ENCODE assay signal across 21 cellular contexts in the genomic region with DNA sequence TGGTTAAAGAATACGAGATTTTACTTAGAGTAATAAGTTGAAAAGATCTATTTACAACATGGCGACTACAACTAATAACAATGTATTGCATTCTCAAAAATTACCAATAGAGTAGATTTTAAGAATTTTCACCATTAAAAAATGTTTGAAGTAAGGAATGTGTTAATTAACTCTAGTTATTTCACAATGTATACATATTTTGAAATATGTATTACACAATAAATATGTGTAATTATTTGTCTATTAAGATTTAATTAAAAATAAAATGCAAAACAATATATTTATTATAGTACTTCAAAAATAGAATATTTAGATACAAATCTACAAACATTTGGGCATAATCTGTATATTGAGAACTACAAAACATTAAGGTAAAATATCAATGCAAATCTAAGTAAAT.
"Had no signal": no experiment of that assay in that cellular context is flagged by ENCODE, and none has a peak within 500 bp of the region (broad histone marks: within the 10 kb centered on the region; RNA-seq: fewer than 3 reads in every experiment).

No MANE protein-coding gene starts in this region.

- DNase-seq: Karpas-422, KG1, MG63, NCI-H1092, NCI-H1105 treated with DMSO at 0.1 percent for 48 hours, NCI-H1417 treated with DMSO at 0.1 percent for 48 hours, NCI-H146, NCI-H1694 treated with DMSO at 0.1 percent for 48 hours, NCI-H1930, NCI-H2081, NCI-H2107, NCI-H2227 treated with DMSO at 0.1 percent for 48 hours, NCI-H524, NCI-H526 treated with DMSO at 0.1 percent for 48 hours, NCI-H748 treated with DMSO at 0.1 percent for 48 hours, SHP77, SK-N-SH, SW 1271 had no signal

- H3K36me3 ChIP-seq: MG63 had no signal

- H3K27ac ChIP-seq: HL-60, RWPE1 had no signal

- H3K4me3 ChIP-seq: MG63 had no signal

- H3K9me3 ChIP-seq: MG63, SK-N-SH had no signal

- FAIRE-seq: HTR-8/SVneo had no signal

- H3K27me3 ChIP-seq: MG63 had no signal
